In the genomic region with DNA sequence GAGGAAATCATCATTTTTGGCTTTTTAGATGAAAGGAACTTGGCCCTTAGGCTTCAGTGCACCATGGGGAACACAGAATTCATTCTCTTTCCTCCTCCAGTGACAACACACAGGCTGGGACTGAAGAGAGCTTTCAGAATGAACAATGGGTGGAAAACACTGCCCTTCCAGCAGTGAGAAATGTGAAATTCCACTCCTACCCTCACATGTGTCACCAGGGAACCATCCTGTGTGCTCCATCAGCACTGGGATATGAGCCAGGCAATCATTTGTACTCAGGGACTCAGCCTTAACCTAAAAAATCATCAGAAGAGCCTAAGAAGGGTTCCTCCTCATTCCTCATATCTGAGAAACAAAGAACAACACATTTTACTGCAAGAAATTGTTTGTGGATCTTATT, we compare ENCODE assay signal across 12 cellular contexts.
DNase-seq lines count a peak whose midpoint lies in the region; ATAC-seq and TF ChIP-seq lines count a peak whose summit lies in the region.
"Had no signal": no experiment of that assay in that cellular context is flagged by ENCODE, and none has a peak within 500 bp of the region (broad histone marks: within the 10 kb centered on the region; RNA-seq: fewer than 3 reads in every experiment).

No MANE protein-coding gene starts in this region.

- ATAC-seq in GM19328 (IDR thresholded peaks at IDR 0.05; ENCODE audit: unreplicated experiment), result no peak
- ATAC-seq in HG02798 (IDR thresholded peaks at IDR 0.05; ENCODE audit: poor library complexity, unreplicated experiment), result no peak
- ATAC-seq: K562 had no signal

- TF ChIP-seq EP300 in neural cell (conservative IDR thresholded peaks at IDR 0.05; ENCODE audit: poor library complexity, severe bottlenecking), result no peak

- no peak overlapping the region for H3K27ac Mint-ChIP-seq in activated naive CD4-positive, alpha-beta T cell treated with anti-CD3 and anti-CD28 coated beads, Interleukin-2, amount 10 ng/mL, durations not matched to agents 7 days and 5 days

- H3K27ac ChIP-seq in ectodermal cell (ENCODE audit: insufficient read depth, low read depth, low read length, poor library complexity, severe bottlenecking) (peak overlapping the region; percentile 51), neural cell (ENCODE audit: low read length) (peak overlapping the region; percentile 28)

- H3K4me3 ChIP-seq in ectodermal cell (ENCODE audit: insufficient read depth, low read depth, low read length) (no peak overlapping the region), neural cell (ENCODE audit: low read length) (no peak overlapping the region)
- H3K4me3 ChIP-seq: K562 had no signal

- H3K4me2 ChIP-seq in neural cell (ENCODE audit: low read length), result no peak overlapping the region

- H3K36me3 Mint-ChIP-seq in activated naive CD4-positive, alpha-beta T cell treated with anti-CD3 and anti-CD28 coated beads, Interleukin-2, amount 10 ng/mL, durations not matched to agents 7 days and 5 days, result peaks cover 2% of the 10 kb centered on the region
- H3K36me3 Mint-ChIP-seq: CD4-positive, alpha-beta memory T cell had no signal

- H3K27me3 ChIP-seq in ectodermal cell (ENCODE audit: control insufficient read depth, insufficient read depth, low read length, poor library complexity, severe bottlenecking), result no peaks in the 10 kb centered on the region
- H3K27me3 ChIP-seq in neural cell (ENCODE audit: insufficient read depth, low read depth, low read length), result no peaks in the 10 kb centered on the region

- H3K36me3 ChIP-seq in ectodermal cell (ENCODE audit: control insufficient read depth, insufficient read depth, low read length), result no peaks in the 10 kb centered on the region
- H3K36me3 ChIP-seq in neural cell (ENCODE audit: insufficient read depth, low read length), result peaks cover 5% of the 10 kb centered on the region

- no peak for TF ChIP-seq CTCF in neural cell (IDR thresholded peaks at IDR 0.05; ENCODE audit: poor library complexity, severe bottlenecking)

- H3K27me3 Mint-ChIP-seq in activated naive CD4-positive, alpha-beta T cell treated with anti-CD3 and anti-CD28 coated beads, Interleukin-2, amount 10 ng/mL, durations not matched to agents 7 days and 5 days, result peaks cover 6% of the 10 kb centered on the region
- H3K27me3 Mint-ChIP-seq: CD4-positive, alpha-beta memory T cell had no signal

- H3K9me3 Mint-ChIP-seq in activated naive CD4-positive, alpha-beta T cell treated with anti-CD3 and anti-CD28 coated beads, Interleukin-2, amount 10 ng/mL, durations not matched to agents 7 days and 5 days, result peaks cover 5% of the 10 kb centered on the region

- TF ChIP-seq RAD21 in neural cell (conservative IDR thresholded peaks at IDR 0.05), result no peak

- H3K9me2 ChIP-seq in neural cell (ENCODE audit: insufficient read depth, low read length), result no peaks in the 10 kb centered on the region

- H3K9ac ChIP-seq in neural cell (ENCODE audit: low read length), result no peak overlapping the region

- H2AFZ ChIP-seq in neural cell (ENCODE audit: low read depth, low read length), result no peak overlapping the region

- H4K20me1 ChIP-seq in neural cell (ENCODE audit: insufficient read depth), result no peaks in the 10 kb centered on the region

- H3K4me1 ChIP-seq in ectodermal cell (ENCODE audit: control insufficient read depth, insufficient read depth, low read length), result peaks cover 11% of the 10 kb centered on the region

- H3K79me2 ChIP-seq in neural cell (replicated peaks; ENCODE audit: insufficient read depth, low read length), result peaks cover 8% of the 10 kb centered on the region

- DNase-seq in COLO829 (ENCODE audit: low spot score) (peak; percentile 27), NCI-H1694 (lab: John Stamatoyannopoulos, UW) (peak; percentile 22), SHP77 treated with DMSO at 0.1 percent for 48 hours (lab: John Stamatoyannopoulos, UW) (no peak)
- no peak for DNase-seq in activated naive CD4-positive, alpha-beta T cell treated with anti-CD3 and anti-CD28 coated beads, Interleukin-2, amount 10 ng/mL, durations not matched to agents 7 days and 5 days
- DNase-seq: CD4-positive, alpha-beta memory T cell; NCI-H524; stimulated activated CD4-positive, alpha-beta T cell treated with anti-CD3 and anti-CD28 coated beads, Interleukin-2, amount 100 ng/mL, for 24 hours had no signal

- CTCF ChIA-PET in activated naive CD4-positive, alpha-beta T cell treated with anti-CD3 and anti-CD28 coated beads, Interleukin-2, amount 10 ng/mL, durations not matched to agents 7 days and 5 days (lab: Charles Lee), result no interaction called here

- H3K4me3 Mint-ChIP-seq in activated naive CD4-positive, alpha-beta T cell treated with anti-CD3 and anti-CD28 coated beads, Interleukin-2, amount 10 ng/mL, durations not matched to agents 7 days and 5 days, result no peak overlapping the region
- H3K4me3 Mint-ChIP-seq: CD4-positive, alpha-beta memory T cell had no signal

- H3K9me3 ChIP-seq in ectodermal cell (ENCODE audit: control insufficient read depth, low read length) (no peaks in the 10 kb centered on the region), neural cell (ENCODE audit: low read length) (no peaks in the 10 kb centered on the region)

- no peaks in the 10 kb centered on the region for H3F3A ChIP-seq in neural cell (ENCODE audit: insufficient read depth, low read length, poor library complexity, severe bottlenecking)

- H3K4me1 Mint-ChIP-seq in activated naive CD4-positive, alpha-beta T cell treated with anti-CD3 and anti-CD28 coated beads, Interleukin-2, amount 10 ng/mL, durations not matched to agents 7 days and 5 days, result no peaks in the 10 kb centered on the region

TF ChIP-seq in neural cell, 6 proteins besides CTCF, POLR2A, EP300 and RAD21:
- TF ChIP-seq POLR2AphosphoS5 (IDR thresholded peaks at IDR 0.05), result peak; percentile 9
- TF ChIP-seq TAF1 (IDR thresholded peaks at IDR 0.05; ENCODE audit: low read depth), result no peak
- TF ChIP-seq, protein P1, sequence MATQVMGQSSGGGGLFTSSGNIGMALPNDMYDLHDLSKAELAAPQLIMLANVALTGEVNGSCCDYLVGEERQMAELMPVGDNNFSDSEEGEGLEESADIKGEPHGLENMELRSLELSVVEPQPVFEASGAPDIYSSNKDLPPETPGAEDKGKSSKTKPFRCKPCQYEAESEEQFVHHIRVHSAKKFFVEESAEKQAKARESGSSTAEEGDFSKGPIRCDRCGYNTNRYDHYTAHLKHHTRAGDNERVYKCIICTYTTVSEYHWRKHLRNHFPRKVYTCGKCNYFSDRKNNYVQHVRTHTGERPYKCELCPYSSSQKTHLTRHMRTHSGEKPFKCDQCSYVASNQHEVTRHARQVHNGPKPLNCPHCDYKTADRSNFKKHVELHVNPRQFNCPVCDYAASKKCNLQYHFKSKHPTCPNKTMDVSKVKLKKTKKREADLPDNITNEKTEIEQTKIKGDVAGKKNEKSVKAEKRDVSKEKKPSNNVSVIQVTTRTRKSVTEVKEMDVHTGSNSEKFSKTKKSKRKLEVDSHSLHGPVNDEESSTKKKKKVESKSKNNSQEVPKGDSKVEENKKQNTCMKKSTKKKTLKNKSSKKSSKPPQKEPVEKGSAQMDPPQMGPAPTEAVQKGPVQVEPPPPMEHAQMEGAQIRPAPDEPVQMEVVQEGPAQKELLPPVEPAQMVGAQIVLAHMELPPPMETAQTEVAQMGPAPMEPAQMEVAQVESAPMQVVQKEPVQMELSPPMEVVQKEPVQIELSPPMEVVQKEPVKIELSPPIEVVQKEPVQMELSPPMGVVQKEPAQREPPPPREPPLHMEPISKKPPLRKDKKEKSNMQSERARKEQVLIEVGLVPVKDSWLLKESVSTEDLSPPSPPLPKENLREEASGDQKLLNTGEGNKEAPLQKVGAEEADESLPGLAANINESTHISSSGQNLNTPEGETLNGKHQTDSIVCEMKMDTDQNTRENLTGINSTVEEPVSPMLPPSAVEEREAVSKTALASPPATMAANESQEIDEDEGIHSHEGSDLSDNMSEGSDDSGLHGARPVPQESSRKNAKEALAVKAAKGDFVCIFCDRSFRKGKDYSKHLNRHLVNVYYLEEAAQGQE (IDR thresholded peaks at IDR 0.05; ENCODE audit: borderline replicate concordance), result no peak
- no peak for TF ChIP-seq SMC3 (conservative IDR thresholded peaks at IDR 0.05; ENCODE audit: poor library complexity)
- TF ChIP-seq EZH2 (IDR thresholded peaks at IDR 0.05; ENCODE audit: borderline replicate concordance, insufficient read depth, low read length, poor library complexity, severe bottlenecking), result no peak
- TF ChIP-seq MXI1 (conservative IDR thresholded peaks at IDR 0.05; ENCODE audit: poor library complexity, severe bottlenecking), result no peak

Comparison
In these comparisons a context has a peak if more than half of its experiments do, and no peak if none do; other contexts are left out.
1. DNase-seq: peak in COLO829 (single experiment) and NCI-H1694 (single experiment); none in activated naive CD4-positive, alpha-beta T cell treated with anti-CD3 and anti-CD28 coated beads, Interleukin-2, amount 10 ng/mL, durations not matched to agents 7 days and 5 days (single experiment) and SHP77 treated with DMSO at 0.1 percent for 48 hours (single experiment).